ENCODE assay signal across 10 cellular contexts in the genomic region with DNA sequence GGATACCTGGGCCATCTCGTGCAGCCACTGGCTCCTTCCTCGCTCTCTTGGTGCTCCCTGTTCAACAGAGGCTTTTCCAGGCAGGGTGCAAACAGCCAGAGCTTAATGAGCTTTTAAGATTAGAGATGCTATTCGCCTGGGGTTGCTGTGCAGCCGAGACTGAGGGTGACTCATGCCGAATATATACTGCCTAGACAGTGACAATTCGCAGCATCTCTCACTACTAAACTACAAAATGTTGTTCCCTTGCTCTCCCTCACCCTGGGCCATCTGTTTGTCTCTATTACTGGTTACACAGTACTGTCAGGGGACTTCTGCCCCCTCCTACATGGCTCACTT. TPM values are rescaled to one million over a fixed set of nuclear protein-coding genes. Genes with fewer than 3 reads are reported as not detected.
A peak's percentile ranks its signal among the peaks of the same experiment; 100 is the strongest.
DNase-seq lines count a peak whose midpoint lies in the region; ATAC-seq, FAIRE-seq and TF ChIP-seq lines count a peak whose summit lies in the region.
"Had no signal": no experiment of that assay in that cellular context is flagged by ENCODE, and none has a peak within 500 bp of the region (broad histone marks: within the 10 kb centered on the region; RNA-seq: fewer than 3 reads in every experiment).

No MANE protein-coding gene starts in this region.

- peak; percentile 28 for DNase-seq in activated CD4-positive, alpha-beta T cell treated with anti-CD3 and anti-CD28 coated beads for 48 hours
- DNase-seq in activated CD4-positive, alpha-beta T cell treated with anti-CD3 and anti-CD28 coated beads for 4 hours = no peak
- DNase-seq in NCI-H2171 (lab: John Stamatoyannopoulos, UW) (peak; percentile 69), K562 (ENCODE audit: extremely low read depth in 1 of 4, low spot score in 3 of 4) (no peak), smooth muscle cell (lab: John Stamatoyannopoulos, UW; ENCODE audit: unreplicated experiment) (peak; percentile 26)
- DNase-seq: MM.1S, right cardiac atrium had no signal

- ATAC-seq in K562 (no peak), HG02938 (IDR thresholded peaks at IDR 0.05; ENCODE audit: unreplicated experiment) (no peak), GM19023 (IDR thresholded peaks at IDR 0.05; ENCODE audit: unreplicated experiment) (no peak), GM18909 (IDR thresholded peaks at IDR 0.05; ENCODE audit: poor library complexity, unreplicated experiment) (no peak)
- ATAC-seq: right cardiac atrium had no signal

- H3K9me1 ChIP-seq in K562 (ENCODE audit: control insufficient read depth, insufficient read depth, low read length) = no peaks in the 10 kb centered on the region

- H3K4me3 ChIP-seq in K562 (no peak overlapping the region), smooth muscle cell (no peak overlapping the region)

- H3K4me1 ChIP-seq in K562 (replicated peaks in 1 of 2; ENCODE audit: control insufficient read depth in 2 of 2, insufficient read depth in 2 of 2, low read length in 2 of 2) = no peaks in the 10 kb centered on the region
- H3K4me1 ChIP-seq in smooth muscle cell (ENCODE audit: low read depth) = peaks cover 9% of the 10 kb centered on the region

- 0% methylated on average over 6 of the region's 6 CpGs for whole genome bisulfite sequencing in K562 (ENCODE audit: insufficient coverage, low coverage, missing lambda C conversion rate)
- WGBS in smooth muscle cell (ENCODE audit: low lambda C conversion rate) = 2% methylated on average over 6 of the region's 6 CpGs

- H3K27ac ChIP-seq in K562 (ENCODE audit: extremely low read depth, low read depth, low read length) (no peak overlapping the region), smooth muscle cell (ENCODE audit: low read depth) (peak overlapping the region; percentile 69)

- POLR2A ChIA-PET in K562 (lab: Yijun Ruan, JAX) = no interaction called here

- H3K9me3 ChIP-seq in K562 (replicated peaks; ENCODE audit: control insufficient read depth, insufficient read depth, low read depth, low read length) (peaks cover 33% of the 10 kb centered on the region), smooth muscle cell (replicated peaks; ENCODE audit: low read depth) (no peaks in the 10 kb centered on the region)

- H3K36me3 ChIP-seq in K562 (ENCODE audit: control insufficient read depth, insufficient read depth, low read length) = no peaks in the 10 kb centered on the region
- no peaks in the 10 kb centered on the region for H3K36me3 ChIP-seq in smooth muscle cell (ENCODE audit: low read depth)

- no peak for TF ChIP-seq CTCF in K562 (IDR thresholded peaks at IDR 0.05 in 2 of 3, conservative IDR thresholded peaks at IDR 0.05 in 1 of 3; ENCODE audit: insufficient read depth in 2 of 3, low read depth in 1 of 3, low read length in 3 of 3)
- TF ChIP-seq CTCF in smooth muscle cell (IDR thresholded peaks at IDR 0.05; ENCODE audit: borderline replicate concordance, insufficient read depth, poor library complexity, severe bottlenecking) = no peak

- no peak for FAIRE-seq in K562 (lab: Jason Lieb, UNC)

- H2AFZ ChIP-seq in K562 (ENCODE audit: low read depth, low read length) (no peak overlapping the region), smooth muscle cell (ENCODE audit: low read depth) (no peak overlapping the region)

- CTCF ChIA-PET in K562 (lab: Yijun Ruan, JAX; ENCODE audit: low intra/inter-chr PET ratio) = no interaction called here

- no peak for TF ChIP-seq RAD21 in K562 (CRISPR knock-in tag; conservative IDR thresholded peaks at IDR 0.05 in 1 of 2, IDR thresholded peaks at IDR 0.05 in 1 of 2)

- in situ Hi-C loops in K562 (cut with MboI) = loop anchor here (25.0 kb wide), 1 partner anchor 1163 kb away; no protein-coding TSS in a partner anchor

- no peak for TF ChIP-seq POLR2A in K562 (conservative IDR thresholded peaks at IDR 0.05)

- no peaks in the 10 kb centered on the region for H3K79me2 ChIP-seq in K562 (ENCODE audit: control insufficient read depth, insufficient read depth, low read length)
- no peaks in the 10 kb centered on the region for H3K79me2 ChIP-seq in smooth muscle cell (ENCODE audit: low read depth)

- H3K27me3 ChIP-seq in K562 (ENCODE audit: control insufficient read depth in 2 of 2, insufficient read depth in 2 of 2, low read length in 2 of 2) (peaks cover 2% of the 10 kb centered on the region in 2 experiments; a peak in 3 of 5 replicates), smooth muscle cell (ENCODE audit: low read depth) (no peaks in the 10 kb centered on the region)

- no TSS peak for BruUV-seq in K562 (replicated peaks; lab: Mats Ljungman, UMichigan)

- H3F3A ChIP-seq in smooth muscle cell (ENCODE audit: low read depth) = peaks cover 52% of the 10 kb centered on the region

- H3K4me2 ChIP-seq in K562 (ENCODE audit: insufficient read depth, low read length) = no peak overlapping the region
- peak overlapping the region; percentile 58 for H3K4me2 ChIP-seq in smooth muscle cell

- H4K20me1 ChIP-seq in K562 (replicated peaks; ENCODE audit: control insufficient read depth, insufficient read depth, low read length) (no peaks in the 10 kb centered on the region), smooth muscle cell (ENCODE audit: low read depth) (no peaks in the 10 kb centered on the region)

- intact Hi-C loops in K562 (cut with micrococcal nuclease) = no loop called here

- no peak overlapping the region for H3K9ac ChIP-seq in K562 (ENCODE audit: insufficient read depth in 1 of 2, low read depth in 2 of 2, low read length in 2 of 2)
- peak overlapping the region; percentile 48 for H3K9ac ChIP-seq in smooth muscle cell (ENCODE audit: low read depth)

- no peak for TF ChIP-seq EP300 in K562 (IDR thresholded peaks at IDR 0.05; ENCODE audit: low read length)

TF ChIP-seq in K562, 482 proteins besides CTCF, POLR2A, EP300 and RAD21:
- 0 out of 2 replicates have a peak, but pooled peaks have one; percentile 24 for TF ChIP-seq FOSL1 (tag; conservative IDR thresholded peaks at IDR 0.05)
- no peak for TF ChIP-seq KLF6 (CRISPR knock-in tag; IDR thresholded peaks at IDR 0.05; ENCODE audit: borderline replicate concordance)
- TF ChIP-seq, protein P1, sequence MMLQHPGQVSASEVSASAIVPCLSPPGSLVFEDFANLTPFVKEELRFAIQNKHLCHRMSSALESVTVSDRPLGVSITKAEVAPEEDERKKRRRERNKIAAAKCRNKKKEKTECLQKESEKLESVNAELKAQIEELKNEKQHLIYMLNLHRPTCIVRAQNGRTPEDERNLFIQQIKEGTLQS (IDR thresholded peaks at IDR 0.05) = peak; percentile 22; the same call in 1 of the 2 replicates
- TF ChIP-seq, protein P1 (CRISPR knock-in tag; conservative IDR thresholded peaks at IDR 0.05) = no peak

RNA-seq across cellular contexts. Expression of a gene that starts 26.0 kb away (rescaled TPM):
- 16.2 and 42.2 TPM in 2 replicates for total RNA-seq in K562 (2011; cell fraction: chromatin; rRNA removed; ENCODE audit: low replicate concordance)
- total RNA-seq in K562 (2011; cell fraction: nucleolus; rRNA removed) = 30.9 and 35.9 TPM in 2 replicates
- 12.6 and 19.2 TPM in 2 replicates for total RNA-seq in K562 (2011; cell fraction: nucleoplasm; rRNA removed)
- 25.2 and 30.4 TPM in 2 replicates for total RNA-seq in K562 (2014; rRNA removed)
- 11.5 and 13.4 TPM in 2 replicates for total RNA-seq in K562 (2014; rRNA removed; fragmentation: Illumina TruSeq; extraction: Trizol)
- 11.6 and 12.6 TPM in 2 replicates for total RNA-seq in K562 (2015; rRNA removed; fragmentation: Illumina TruSeq; extraction: Trizol)
- 28.9 and 31.6 TPM in 2 replicates for total RNA-seq in K562 (2021)
- polyA plus RNA-seq in K562 (2011; rRNA removed) = 21.7 and 25.3 TPM in 2 replicates
- polyA plus RNA-seq in K562 (2011; cell fraction: cytosol; rRNA removed) = 27.4 and 44.2 TPM in 2 replicates
- polyA plus RNA-seq in K562 (2011; cell fraction: nucleus; rRNA removed) = 24.7 and 34.1 TPM in 2 replicates
- 14.6 and 21.7 TPM in 2 replicates for polyA plus RNA-seq in K562 (2012)
- 17.8 and 20.7 TPM in 2 replicates for polyA plus RNA-seq in K562 (2014; fragmentation: Illumina TruSeq; extraction: Trizol)
- 1 to 10 TPM in 1 of 2 experiments, under 1 TPM in 1; 0.96 to 2.0 TPM for polyA plus RNA-seq in K562 (2014; fragmentation: Nextera tagmentation; extraction: Ambion mirVana)
- 31.8 and 32.9 TPM in 2 replicates for polyA plus RNA-seq in K562 (2014; rRNA removed)
- 9.3 and 10.6 TPM in 2 replicates for polyA minus RNA-seq in K562 (2011; rRNA and poly(A)+ RNA removed)
- polyA minus RNA-seq in K562 (2011; cell fraction: cytosol; rRNA and poly(A)+ RNA removed) = 7.7 and 8.3 TPM in 2 replicates
- polyA minus RNA-seq in K562 (2011; cell fraction: nucleus; rRNA and poly(A)+ RNA removed) = 18.8 and 20.2 TPM in 2 replicates
- 0.22 TPM in 1 of 2 replicates, not detected in the other for total RNA-seq in smooth muscle cell
- 0.51 and 1.1 TPM in 2 replicates for polyA plus RNA-seq in smooth muscle cell

Comparison
In these comparisons a context has a peak if more than half of its experiments do, and no peak if none do; other contexts are left out.
1. DNase-seq: peak in activated CD4-positive, alpha-beta T cell treated with anti-CD3 and anti-CD28 coated beads for 48 hours (single experiment), NCI-H2171 (single experiment) and smooth muscle cell (single experiment); none in activated CD4-positive, alpha-beta T cell treated with anti-CD3 and anti-CD28 coated beads for 4 hours (0 of 2) and K562 (0 of 4).
2. RNA of a gene that starts 26.0 kb away (total RNA-seq): 11.5 to 42.2 TPM in K562; 0.22 TPM in smooth muscle cell; every median in the first group is over 10 times any median in the second.